Comparison of ENCODE assay signal across 8 cellular contexts in the genomic region with DNA sequence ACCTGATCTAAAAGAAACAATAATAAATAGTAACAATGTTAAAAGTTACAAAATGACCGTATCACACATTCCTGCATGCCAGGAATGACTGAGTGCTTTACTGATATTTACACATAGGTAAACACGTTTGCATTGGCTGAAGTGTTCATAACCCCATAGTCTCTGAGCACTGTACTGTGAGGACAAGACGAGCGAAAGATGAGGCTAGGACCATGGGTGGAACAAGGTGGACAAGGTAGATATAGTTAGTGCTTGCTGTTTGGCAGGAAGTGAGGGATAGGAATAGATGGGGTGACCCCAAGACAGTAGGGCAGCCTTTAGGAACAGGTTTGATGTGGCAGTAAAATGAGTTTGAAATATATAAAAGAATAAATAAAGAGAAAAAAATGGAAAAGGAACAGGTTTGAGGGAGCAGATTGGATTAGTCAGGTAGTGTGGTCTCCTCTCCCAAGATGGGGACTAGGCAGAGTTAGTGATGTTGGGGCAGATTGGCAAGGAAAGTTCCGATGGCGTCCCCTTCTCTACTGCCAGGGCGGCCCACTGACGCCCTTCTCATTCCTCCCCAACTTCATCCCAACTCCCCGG. TPM values are rescaled to one million over a fixed set of nuclear protein-coding genes. Genes with fewer than 3 reads are reported as not detected.
DNase-seq lines count a peak whose midpoint lies in the region; ATAC-seq, FAIRE-seq and TF ChIP-seq lines count a peak whose summit lies in the region.

No MANE protein-coding gene starts in this region.

- H3K4me3 ChIP-seq in HAP-1 (peak overlapping the region; percentile 98), astrocyte (ENCODE audit: insufficient read depth, low read depth, low read length) (peak overlapping the region; percentile 89), aorta (ENCODE audit: low read length in 2 of 2) (no peak overlapping the region)

- peaks cover 36% of the 10 kb centered on the region for H3K79me2 ChIP-seq in astrocyte (ENCODE audit: insufficient read depth, low read length)

- H3K4me3 Mint-ChIP-seq in astrocyte (ENCODE audit: unreplicated experiment) = peak overlapping the region; percentile 93
- H3K4me3 Mint-ChIP-seq in mesothelial cell of epicardium = peak overlapping the region; percentile 84

- ATAC-seq in aorta (ENCODE audit: low FRiP score) (no peak), HG03565 (IDR thresholded peaks at IDR 0.05; ENCODE audit: unreplicated experiment) (no peak)

- no peaks in the 10 kb centered on the region for H3K9me3 Mint-ChIP-seq in astrocyte (ENCODE audit: unreplicated experiment)
- H3K9me3 Mint-ChIP-seq in mesothelial cell of epicardium = no peaks in the 10 kb centered on the region

- H3K27ac ChIP-seq in 22Rv1 (peak overlapping the region; percentile 73), astrocyte (ENCODE audit: low read depth, low read length) (no peak overlapping the region), aorta (ENCODE audit: low read depth in 1 of 2, low read length in 2 of 2) (no peak overlapping the region)

- intact Hi-C loops in aorta (cut with DNase I) = loop anchor here in 1 of 2 donors (5.0 kb wide), 1 partner anchor 36 kb away; a partner anchor contains a TSS

- peak overlapping the region; percentile 51 for H2AFZ ChIP-seq in astrocyte (ENCODE audit: low read depth, low read length)

- FAIRE-seq in astrocyte (lab: Jason Lieb, UNC) = no peak

- H3K27ac Mint-ChIP-seq in astrocyte (ENCODE audit: unreplicated experiment) = peak overlapping the region; percentile 66
- H3K27ac Mint-ChIP-seq in mesothelial cell of epicardium = peak overlapping the region; percentile 60

- peak overlapping the region; percentile 93 for H3K9ac ChIP-seq in astrocyte (ENCODE audit: low read length)

- WGBS in aorta, 2 donors = 10 to 12% methylated on average over 9 of the region's 9 CpGs

- H3K27me3 ChIP-seq in HAP-1 (ENCODE audit: low read depth) (no peaks in the 10 kb centered on the region), astrocyte (ENCODE audit: insufficient read depth, low read length) (no peaks in the 10 kb centered on the region), aorta (ENCODE audit: control insufficient read depth in 1 of 2, insufficient read depth in 2 of 2, low read length in 1 of 2) (no peaks in the 10 kb centered on the region)

- peak overlapping the region; percentile 95 for H3K4me2 ChIP-seq in astrocyte (ENCODE audit: low read length)

- H3K36me3 Mint-ChIP-seq in astrocyte (ENCODE audit: low read depth, unreplicated experiment) = peaks cover 18% of the 10 kb centered on the region
- H3K36me3 Mint-ChIP-seq in mesothelial cell of epicardium = peaks cover 11% of the 10 kb centered on the region

- peaks cover 18% of the 10 kb centered on the region for H3K4me1 Mint-ChIP-seq in astrocyte (ENCODE audit: low read depth, unreplicated experiment)
- peaks cover 21% of the 10 kb centered on the region for H3K4me1 Mint-ChIP-seq in mesothelial cell of epicardium

- TF ChIP-seq CTCF in 22Rv1 (IDR thresholded peaks at IDR 0.05) (no peak), astrocyte (IDR thresholded peaks at IDR 0.05; ENCODE audit: insufficient read depth, low read depth, low read length) (no peak), mesothelial cell of epicardium (IDR thresholded peaks at IDR 0.05; ENCODE audit: unreplicated experiment) (no peak)

- H3K4me1 ChIP-seq in HAP-1 (peaks cover 11% of the 10 kb centered on the region), astrocyte (ENCODE audit: insufficient read depth, low read length) (peaks cover 15% of the 10 kb centered on the region), aorta (ENCODE audit: control insufficient read depth in 1 of 2, insufficient read depth in 2 of 2, low read length in 2 of 2) (no peaks in the 10 kb centered on the region)

- in situ Hi-C loops in HAP-1 (cut with MboI; ENCODE audit: low sequenced_read_pairs) = no loop called here

- no peaks in the 10 kb centered on the region for H3K27me3 Mint-ChIP-seq in astrocyte (ENCODE audit: low read depth, unreplicated experiment)
- H3K27me3 Mint-ChIP-seq in mesothelial cell of epicardium (ENCODE audit: low read depth) = peaks cover 2% of the 10 kb centered on the region

- H4K20me1 ChIP-seq in astrocyte (ENCODE audit: insufficient read depth, low read length) = peaks cover 40% of the 10 kb centered on the region

- no peak for DNase-seq in HAP-1 (ENCODE audit: low spot score in 2 of 2)
- no peak for DNase-seq in astrocyte (ENCODE audit: low read depth)
- no peak for DNase-seq in mesothelial cell of epicardium (ENCODE audit: low spot score in 2 of 2, unreplicated experiment in 2 of 2)
- no peak for DNase-seq in aorta
- DNase-seq in NCI-H1436 (lab: John Stamatoyannopoulos, UW) = no peak
- no peak for DNase-seq in CD1c-positive myeloid dendritic cell (ENCODE audit: extremely low spot score)

- H3K36me3 ChIP-seq in HAP-1 (replicated peaks) (peaks cover 41% of the 10 kb centered on the region), astrocyte (ENCODE audit: insufficient read depth, low read length) (peaks cover 26% of the 10 kb centered on the region), aorta (ENCODE audit: control insufficient read depth in 1 of 2, insufficient read depth in 2 of 2, low read length in 1 of 2) (peaks cover 0 to 11% of the 10 kb centered on the region in 2 donors)

- H3K9me3 ChIP-seq in HAP-1 (no peaks in the 10 kb centered on the region), astrocyte (ENCODE audit: insufficient read depth, low read depth, low read length) (no peaks in the 10 kb centered on the region), aorta (ENCODE audit: control insufficient read depth, low read length) (no peaks in the 10 kb centered on the region)

RNA-seq across cellular contexts. Expression of a gene that starts 0.5 kb away (rescaled TPM):
- 44.7 and 51.2 TPM in 2 replicates for total RNA-seq in astrocyte
- total RNA-seq in mesothelial cell of epicardium = 78.3 to 80.2 TPM (median 79.5 TPM) in 3 replicates
- 10 to 100 TPM; 54.2 to 58.1 TPM for total RNA-seq in aorta
- polyA plus RNA-seq in aorta = 10 to 100 TPM; 27.9 to 50.2 TPM

RNA-seq across cellular contexts. Expression of a gene that starts 1.6 kb away (rescaled TPM):
- 0.45 and 0.62 TPM in 2 replicates for total RNA-seq in astrocyte
- 0.23 to 0.40 TPM in 2 of 3 replicates, not detected in the other for total RNA-seq in mesothelial cell of epicardium
- total RNA-seq in aorta = 1 to 10 TPM; 1.3 to 4.4 TPM
- polyA plus RNA-seq in aorta = 1 to 10 TPM in 1 of 2 donors, under 1 TPM in 1; 0.51 to 1.8 TPM

RNA-seq across cellular contexts. Expression of a gene that starts 7.4 kb away (rescaled TPM):
- total RNA-seq in astrocyte (1.2 and 1.4 TPM in 2 replicates), mesothelial cell of epicardium (9.3 to 10.0 TPM (median 9.7 TPM) in 3 replicates), aorta (1 to 10 TPM in 1 of 2 donors, under 1 TPM in 1; 0.97 to 3.4 TPM)
- 1 to 10 TPM; 5.8 to 7.4 TPM for polyA plus RNA-seq in aorta

RNA-seq across cellular contexts. Expression of a gene that starts 7.7 kb away (rescaled TPM):
- 26.1 TPM in 2 replicates for total RNA-seq in astrocyte
- total RNA-seq in mesothelial cell of epicardium = 121 to 131 TPM (median 129 TPM) in 3 replicates
- 10 to 100 TPM; 18.1 to 33.8 TPM for total RNA-seq in aorta
- 10 to 100 TPM in 1 of 2 donors, 1 to 10 TPM in 1; 3.0 to 45.7 TPM for polyA plus RNA-seq in aorta

RNA-seq across cellular contexts. Expression of a gene that starts 21.2 kb away (rescaled TPM):
- total RNA-seq in astrocyte = 9.5 and 10.9 TPM in 2 replicates
- total RNA-seq in mesothelial cell of epicardium = 14.0 to 15.5 TPM (median 14.2 TPM) in 3 replicates
- total RNA-seq in aorta = 10 to 100 TPM; 24.4 to 47.2 TPM
- 100 to 1,000 TPM in 1 of 2 donors, 10 to 100 TPM in 1; 67.5 to 122 TPM for polyA plus RNA-seq in aorta

Comparison
In these comparisons a context has a peak if more than half of its experiments do, and no peak if none do; other contexts are left out.
1. H3K4me3 ChIP-seq: peak in HAP-1 (single experiment) and astrocyte (single experiment); none in aorta (0 of 2).